Comparison of ENCODE assay signal across 21 cellular contexts in the genomic region with DNA sequence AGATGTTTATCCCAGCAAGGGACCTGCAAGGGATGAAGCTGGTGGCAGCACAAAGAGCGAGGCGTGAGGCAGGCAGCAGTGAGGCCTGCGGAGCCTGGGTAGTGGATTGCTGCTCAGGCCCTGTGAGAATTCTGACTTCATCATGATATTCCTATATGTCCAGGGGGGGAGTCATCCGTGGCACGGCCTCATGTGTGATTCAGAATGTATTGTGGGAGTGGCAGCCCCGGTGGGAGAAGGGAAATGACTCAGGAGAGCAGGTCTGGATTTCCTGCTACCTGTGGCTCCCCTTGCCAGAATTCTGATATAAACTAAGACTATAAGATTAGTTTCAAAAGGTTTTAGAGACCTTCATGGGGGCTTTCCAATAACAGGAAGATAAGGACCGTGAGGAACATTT.
"Had no signal": no experiment of that assay in that cellular context is flagged by ENCODE, and none has a peak within 500 bp of the region (broad histone marks: within the 10 kb centered on the region; RNA-seq: fewer than 3 reads in every experiment).

No MANE protein-coding gene starts in this region.

- H3K4me1 ChIP-seq: esophagus muscularis mucosa, lower lobe of right lung, spleen, testis, upper lobe of right lung had no signal

- H3K4me3 Mint-ChIP-seq: activated CD4-positive, alpha-beta T cell treated with anti-CD3 and anti-CD28 coated beads, Interleukin-2, amount 10 ng/mL, durations not matched to agents 24 days and 14 days; activated T-cell treated with anti-CD3 and anti-CD28 coated beads, Interleukin-2, amount 50 U/mL, for 72 hours; mesothelial cell of epicardium; stimulated activated naive CD8-positive, alpha-beta T cell treated with anti-CD3 and anti-CD28 coated beads, Interleukin-15, amount 100 ng/mL, for 72 hours had no signal

- ATAC-seq: activated naive CD4-positive, alpha-beta T cell treated with anti-CD3 and anti-CD28 coated beads, Interleukin-2, amount 50 U/mL, for 72 hours; activated T-cell treated with anti-CD3 and anti-CD28 coated beads, Interleukin-2, amount 50 U/mL, for 72 hours; left colon; lower lobe of right lung; sciatic nerve; stimulated activated naive CD8-positive, alpha-beta T cell treated with anti-CD3 and anti-CD28 coated beads, Interleukin-15, amount 100 ng/mL, for 72 hours; upper lobe of right lung had no signal

- H3K4me3 ChIP-seq: esophagus muscularis mucosa, lower lobe of right lung, spleen, testis, upper lobe of right lung had no signal

- H3K9me3 ChIP-seq: lower lobe of right lung, testis, upper lobe of right lung had no signal

- H3K27ac Mint-ChIP-seq: activated CD4-positive, alpha-beta T cell treated with anti-CD3 and anti-CD28 coated beads, Interleukin-2, amount 10 ng/mL, durations not matched to agents 24 days and 14 days; activated T-cell treated with anti-CD3 and anti-CD28 coated beads, Interleukin-2, amount 50 U/mL, for 72 hours; mesothelial cell of epicardium; stimulated activated naive CD8-positive, alpha-beta T cell treated with anti-CD3 and anti-CD28 coated beads, Interleukin-15, amount 100 ng/mL, for 72 hours had no signal

- H3K27ac ChIP-seq: esophagus muscularis mucosa, lower lobe of right lung, spleen, testis, upper lobe of right lung had no signal

- DNase-seq: activated CD4-positive, alpha-beta T cell treated with anti-CD3 and anti-CD28 coated beads, Interleukin-2, amount 10 ng/mL, durations not matched to agents 24 days and 14 days; activated CD4-positive, CD25-positive, alpha-beta regulatory T cell; activated CD8-positive, alpha-beta memory T cell treated with anti-CD3 and anti-CD28 coated beads, Interleukin-2, amount 50 U/mL, for 48 hours; activated gamma-delta T cell; activated T-cell treated with anti-CD3 and anti-CD28 coated beads, Interleukin-2, amount 50 U/mL, for 72 hours; caudate nucleus; glutamatergic neuron; left colon; lower lobe of right lung; spleen; stimulated activated naive CD8-positive, alpha-beta T cell treated with anti-CD3 and anti-CD28 coated beads, Interleukin-15, amount 100 ng/mL, for 72 hours; T-helper 2 cell; testis; upper lobe of right lung had no signal

- H3K9me3 Mint-ChIP-seq: activated CD4-positive, alpha-beta T cell treated with anti-CD3 and anti-CD28 coated beads, Interleukin-2, amount 10 ng/mL, durations not matched to agents 24 days and 14 days; activated naive CD4-positive, alpha-beta T cell treated with anti-CD3 and anti-CD28 coated beads, Interleukin-2, amount 50 U/mL, for 72 hours; activated T-cell treated with anti-CD3 and anti-CD28 coated beads, Interleukin-2, amount 50 U/mL, for 72 hours; mesothelial cell of epicardium; stimulated activated naive CD8-positive, alpha-beta T cell treated with anti-CD3 and anti-CD28 coated beads, Interleukin-15, amount 100 ng/mL, for 72 hours had no signal

- H3K36me3 Mint-ChIP-seq: activated naive CD4-positive, alpha-beta T cell treated with anti-CD3 and anti-CD28 coated beads, Interleukin-2, amount 50 U/mL, for 72 hours; mesothelial cell of epicardium had no signal

- H3K4me1 Mint-ChIP-seq: activated CD4-positive, alpha-beta T cell treated with anti-CD3 and anti-CD28 coated beads, Interleukin-2, amount 10 ng/mL, durations not matched to agents 24 days and 14 days; mesothelial cell of epicardium; stimulated activated naive CD8-positive, alpha-beta T cell treated with anti-CD3 and anti-CD28 coated beads, Interleukin-15, amount 100 ng/mL, for 72 hours had no signal

- FAIRE-seq: colon, endometrium, TTC549 had no signal

- H3K27me3 ChIP-seq: testis, upper lobe of right lung had no signal

- H3K36me3 ChIP-seq: esophagus muscularis mucosa, lower lobe of right lung, spleen, upper lobe of right lung had no signal
